1 cellular context compared by ENCODE assay signal in genomic region chr11:61127991-61128390, GRCh38.
TF ChIP-seq lines count a peak whose summit lies in the region.

No MANE protein-coding gene starts in this region.

TF ChIP-seq in K562, 482 proteins besides CTCF, POLR2A, EP300 and RAD21:
- TF ChIP-seq, protein P1, sequence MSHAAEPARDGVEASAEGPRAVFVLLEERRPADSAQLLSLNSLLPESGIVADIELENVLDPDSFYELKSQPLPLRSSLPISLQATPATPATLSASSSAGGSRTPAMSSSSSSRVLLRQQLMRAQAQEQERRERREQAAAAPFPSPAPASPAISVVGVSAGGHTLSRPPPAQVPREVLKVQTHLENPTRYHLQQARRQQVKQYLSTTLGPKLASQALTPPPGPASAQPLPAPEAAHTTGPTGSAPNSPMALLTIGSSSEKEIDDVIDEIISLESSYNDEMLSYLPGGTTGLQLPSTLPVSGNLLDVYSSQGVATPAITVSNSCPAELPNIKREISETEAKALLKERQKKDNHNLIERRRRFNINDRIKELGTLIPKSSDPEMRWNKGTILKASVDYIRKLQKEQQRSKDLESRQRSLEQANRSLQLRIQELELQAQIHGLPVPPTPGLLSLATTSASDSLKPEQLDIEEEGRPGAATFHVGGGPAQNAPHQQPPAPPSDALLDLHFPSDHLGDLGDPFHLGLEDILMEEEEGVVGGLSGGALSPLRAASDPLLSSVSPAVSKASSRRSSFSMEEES (CRISPR knock-in tag; IDR thresholded peaks at IDR 0.05): peak; percentile 62
- no peak for TF ChIP-seq RCOR1 (IDR thresholded peaks at IDR 0.05; ENCODE audit: borderline replicate concordance in 1 of 2, low read depth in 2 of 2, low read length in 2 of 2)
- TF ChIP-seq USF2 (CRISPR knock-in tag; IDR thresholded peaks at IDR 0.05): no peak
- TF ChIP-seq CHD2 (IDR thresholded peaks at IDR 0.05; ENCODE audit: low read depth, low read length): no peak
- no peak for TF ChIP-seq NCOA4 (IDR thresholded peaks at IDR 0.05; ENCODE audit: partially characterized antibody)
- no peak for TF ChIP-seq ZKSCAN3 (CRISPR knock-in tag; IDR thresholded peaks at IDR 0.05)
- TF ChIP-seq, protein P2, sequence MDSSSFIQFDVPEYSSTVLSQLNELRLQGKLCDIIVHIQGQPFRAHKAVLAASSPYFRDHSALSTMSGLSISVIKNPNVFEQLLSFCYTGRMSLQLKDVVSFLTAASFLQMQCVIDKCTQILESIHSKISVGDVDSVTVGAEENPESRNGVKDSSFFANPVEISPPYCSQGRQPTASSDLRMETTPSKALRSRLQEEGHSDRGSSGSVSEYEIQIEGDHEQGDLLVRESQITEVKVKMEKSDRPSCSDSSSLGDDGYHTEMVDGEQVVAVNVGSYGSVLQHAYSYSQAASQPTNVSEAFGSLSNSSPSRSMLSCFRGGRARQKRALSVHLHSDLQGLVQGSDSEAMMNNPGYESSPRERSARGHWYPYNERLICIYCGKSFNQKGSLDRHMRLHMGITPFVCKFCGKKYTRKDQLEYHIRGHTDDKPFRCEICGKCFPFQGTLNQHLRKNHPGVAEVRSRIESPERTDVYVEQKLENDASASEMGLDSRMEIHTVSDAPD (CRISPR knock-in tag; IDR thresholded peaks at IDR 0.05): no peak
- TF ChIP-seq, protein P3, sequence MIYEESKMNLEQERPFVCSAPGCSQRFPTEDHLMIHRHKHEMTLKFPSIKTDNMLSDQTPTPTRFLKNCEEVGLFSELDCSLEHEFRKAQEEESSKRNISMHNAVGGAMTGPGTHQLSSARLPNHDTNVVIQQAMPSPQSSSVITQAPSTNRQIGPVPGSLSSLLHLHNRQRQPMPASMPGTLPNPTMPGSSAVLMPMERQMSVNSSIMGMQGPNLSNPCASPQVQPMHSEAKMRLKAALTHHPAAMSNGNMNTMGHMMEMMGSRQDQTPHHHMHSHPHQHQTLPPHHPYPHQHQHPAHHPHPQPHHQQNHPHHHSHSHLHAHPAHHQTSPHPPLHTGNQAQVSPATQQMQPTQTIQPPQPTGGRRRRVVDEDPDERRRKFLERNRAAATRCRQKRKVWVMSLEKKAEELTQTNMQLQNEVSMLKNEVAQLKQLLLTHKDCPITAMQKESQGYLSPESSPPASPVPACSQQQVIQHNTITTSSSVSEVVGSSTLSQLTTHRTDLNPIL (CRISPR knock-in tag; IDR thresholded peaks at IDR 0.05): no peak
- no peak for TF ChIP-seq RBFOX2 (IDR thresholded peaks at IDR 0.05; ENCODE audit: low read depth, low read length)
- TF ChIP-seq POLR2G (IDR thresholded peaks at IDR 0.05; ENCODE audit: low read depth, low read length): peak; percentile 42; the same call in 1 of the 2 replicates
- peak; percentile 32; the same call in 1 of the 2 replicates for TF ChIP-seq EGR1 (conservative IDR thresholded peaks at IDR 0.05)
- TF ChIP-seq TAL1 (IDR thresholded peaks at IDR 0.05): no peak
- no peak for TF ChIP-seq NFE2 (IDR thresholded peaks at IDR 0.05; ENCODE audit: low read depth)
